1 cellular context compared by ENCODE assay signal in the genomic region with DNA sequence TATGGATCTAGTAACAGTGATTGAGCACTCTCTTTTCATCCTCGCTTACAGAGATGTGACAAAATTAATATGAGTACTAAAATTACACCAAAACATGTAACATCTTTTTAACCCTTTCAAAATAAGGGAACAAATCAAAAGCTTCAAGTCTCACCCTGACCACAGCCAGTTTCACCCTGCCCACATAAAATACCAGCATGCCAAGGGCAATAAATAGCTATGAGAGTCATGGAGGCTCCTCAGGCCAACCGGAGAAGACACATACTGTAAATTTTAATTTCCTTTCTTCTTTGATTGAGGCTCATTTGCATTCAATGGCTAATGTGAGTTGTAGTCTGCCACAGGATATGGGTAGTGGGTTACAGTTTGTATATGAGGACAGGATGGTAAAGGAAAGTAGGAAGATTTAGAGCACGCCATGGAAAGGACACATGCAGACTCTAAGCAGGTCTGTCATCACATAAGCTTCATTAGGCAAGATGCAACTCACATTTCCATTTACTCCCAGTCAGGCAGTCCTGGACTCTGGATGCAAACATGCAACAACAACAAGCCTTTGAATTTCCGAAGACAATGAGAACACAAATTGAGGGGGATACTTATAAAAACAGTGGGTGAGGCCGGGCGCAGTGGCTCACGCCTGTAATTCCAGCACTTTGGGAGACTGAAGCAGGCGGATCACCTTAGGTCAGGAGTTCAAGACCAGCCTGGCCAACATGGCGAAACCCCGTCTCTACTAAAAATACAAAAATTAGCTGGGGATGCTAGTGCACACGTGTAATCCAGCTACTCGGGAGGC.
TF ChIP-seq lines count a peak whose summit lies in the region.

No MANE protein-coding gene starts in this region.

TF ChIP-seq in SK-N-SH, 30 proteins besides CTCF, POLR2A, EP300 and RAD21:
- TF ChIP-seq RCOR1 (IDR thresholded peaks at IDR 0.05; ENCODE audit: low read length) (no peak), YY1 (IDR thresholded peaks at IDR 0.05; ENCODE audit: low read depth) (no peak)
- TF ChIP-seq, protein P1, sequence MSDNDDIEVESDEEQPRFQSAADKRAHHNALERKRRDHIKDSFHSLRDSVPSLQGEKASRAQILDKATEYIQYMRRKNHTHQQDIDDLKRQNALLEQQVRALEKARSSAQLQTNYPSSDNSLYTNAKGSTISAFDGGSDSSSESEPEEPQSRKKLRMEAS (IDR thresholded peaks at IDR 0.05; ENCODE audit: low read depth) = no peak
